In genomic region chr4:106795326-106795725, GRCh38 we compare ENCODE assay signal across 25 cellular contexts.
"Had no signal": no experiment of that assay in that cellular context is flagged by ENCODE, and none has a peak within 500 bp of the region (broad histone marks: within the 10 kb centered on the region; RNA-seq: fewer than 3 reads in every experiment).

No MANE protein-coding gene starts in this region.

- H3K27ac ChIP-seq: left ventricle myocardium inferior, ovary, right atrium auricular region, skin epidermis, stomach, testis, thyroid gland, transverse colon, upper lobe of left lung, vagina had no signal

- H3K4me1 ChIP-seq: left ventricle myocardium inferior, right atrium auricular region, stomach, testis, thyroid gland, transverse colon, upper lobe of left lung, vagina had no signal

- H3K27me3 Mint-ChIP-seq: memory B cell; naive thymus-derived CD4-positive, alpha-beta T cell; natural killer cell treated with Interleukin-12 subunit alpha and Interleukin-12 subunit beta and Interleukin-15 and Interleukin-18, amount 100 ng/mL, for 72 hours; progenitor cell of endocrine pancreas; stimulated activated naive B cell treated with anti-CD40 and anti-IgM and Interleukin-4, amounts not matched to agents 10 μg/mL and 1 μg/mL and 100 μg/mL, for 72 hours had no signal

- H3K4me3 ChIP-seq: left ventricle myocardium inferior, lung, mucosa of descending colon, ovary, right atrium auricular region, skin epidermis, stomach, testis, thyroid gland, transverse colon, upper lobe of left lung, vagina had no signal

- H3K9me3 ChIP-seq: mucosa of descending colon, ovary, right atrium auricular region, stomach, testis, thyroid gland, transverse colon, upper lobe of left lung, vagina had no signal

- H3K27ac Mint-ChIP-seq: memory B cell; naive thymus-derived CD4-positive, alpha-beta T cell; natural killer cell treated with Interleukin-12 subunit alpha and Interleukin-12 subunit beta and Interleukin-15 and Interleukin-18, amount 100 ng/mL, for 72 hours; progenitor cell of endocrine pancreas; stimulated activated naive B cell treated with anti-CD40 and anti-IgM and Interleukin-4, amounts not matched to agents 10 μg/mL and 1 μg/mL and 100 μg/mL, for 72 hours had no signal

- ATAC-seq: mucosa of descending colon; naive thymus-derived CD4-positive, alpha-beta T cell; natural killer cell treated with Interleukin-12 subunit alpha and Interleukin-12 subunit beta and Interleukin-15 and Interleukin-18, amount 100 ng/mL, for 72 hours; sciatic nerve; stimulated activated naive B cell treated with anti-CD40 and anti-IgM and Interleukin-4, amounts not matched to agents 10 μg/mL and 1 μg/mL and 100 μg/mL, for 72 hours; stimulated activated naive CD8-positive, alpha-beta T cell treated with anti-CD3 and anti-CD28 coated beads, Interleukin-15, Interleukin-2, amounts not matched to agents 100 U/mL and 50 U/mL, for 24 hours had no signal

- H3K36me3 Mint-ChIP-seq: memory B cell; naive thymus-derived CD4-positive, alpha-beta T cell; natural killer cell treated with Interleukin-12 subunit alpha and Interleukin-12 subunit beta and Interleukin-15 and Interleukin-18, amount 100 ng/mL, for 72 hours; stimulated activated naive B cell treated with anti-CD40 and anti-IgM and Interleukin-4, amounts not matched to agents 10 μg/mL and 1 μg/mL and 100 μg/mL, for 72 hours had no signal

- H3K9me3 Mint-ChIP-seq: memory B cell; stimulated activated naive B cell treated with anti-CD40 and anti-IgM and Interleukin-4, amounts not matched to agents 10 μg/mL and 1 μg/mL and 100 μg/mL, for 72 hours had no signal

- H3K4me1 Mint-ChIP-seq: memory B cell; naive thymus-derived CD4-positive, alpha-beta T cell; stimulated activated naive B cell treated with anti-CD40 and anti-IgM and Interleukin-4, amounts not matched to agents 10 μg/mL and 1 μg/mL and 100 μg/mL, for 72 hours had no signal

- H3K4me3 Mint-ChIP-seq: memory B cell; naive thymus-derived CD4-positive, alpha-beta T cell; natural killer cell treated with Interleukin-12 subunit alpha and Interleukin-12 subunit beta and Interleukin-15 and Interleukin-18, amount 100 ng/mL, for 72 hours; stimulated activated naive B cell treated with anti-CD40 and anti-IgM and Interleukin-4, amounts not matched to agents 10 μg/mL and 1 μg/mL and 100 μg/mL, for 72 hours had no signal

- DNase-seq: islet precursor cell; left ventricle myocardium inferior; midbrain; mucosa of descending colon; naive thymus-derived CD4-positive, alpha-beta T cell; ovary; stimulated activated CD4-positive, alpha-beta T cell treated with anti-CD3 and anti-CD28 coated beads, Interleukin-12 subunit alpha, Interleukin-12 subunit beta, amount 100 ng/mL, for 4 hours; stimulated activated CD4-positive, alpha-beta T cell treated with anti-CD3 and anti-CD28 coated beads, Interleukin-15, amount 100 ng/mL, for 24 hours; stimulated activated CD4-positive, alpha-beta T cell treated with anti-CD3 and anti-CD28 coated beads, Interleukin-2, amount 100 ng/mL, for 24 hours; stimulated activated CD4-positive, alpha-beta T cell treated with anti-CD3 and anti-CD28 coated beads, Interleukin-4, amount 100 ng/mL, for 1 hour; stimulated activated naive B cell treated with anti-CD40 and anti-IgM and Interleukin-4, amounts not matched to agents 10 μg/mL and 1 μg/mL and 100 μg/mL, for 72 hours; stimulated activated naive CD8-positive, alpha-beta T cell treated with anti-CD3 and anti-CD28 coated beads, Interleukin-15, Interleukin-2, amounts not matched to agents 100 U/mL and 50 U/mL, for 24 hours; stomach; testis; thyroid gland; transverse colon; upper lobe of left lung had no signal

- H3K36me3 ChIP-seq: left ventricle myocardium inferior, ovary, right atrium auricular region, stomach, thyroid gland, transverse colon, upper lobe of left lung, vagina had no signal

- H3K27me3 ChIP-seq: ovary, right atrium auricular region, stomach, testis, thyroid gland, transverse colon, upper lobe of left lung, vagina had no signal
